1 cellular context compared by ENCODE assay signal in the genomic region with DNA sequence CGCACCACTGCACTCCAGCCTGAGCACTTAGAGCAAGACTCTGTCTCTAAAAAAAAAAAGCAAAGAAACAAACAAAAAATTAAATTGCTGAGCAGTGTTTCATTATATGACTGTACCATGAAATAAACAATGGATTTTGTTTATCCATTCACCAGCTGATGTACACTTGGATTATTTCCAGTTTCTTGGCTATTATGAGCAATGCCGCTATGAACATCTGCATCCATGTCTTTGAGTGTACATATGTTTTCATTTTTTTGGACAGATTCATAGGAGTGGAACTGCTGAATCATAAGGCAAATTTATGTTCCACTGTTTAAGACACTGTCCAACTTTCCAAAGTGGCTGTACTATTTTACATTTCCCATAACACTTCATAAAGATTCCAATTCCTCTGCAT.
TF ChIP-seq lines count a peak whose summit lies in the region.

No MANE protein-coding gene starts in this region.

TF ChIP-seq in IMR-90, 13 proteins besides CTCF, POLR2A, EP300 and RAD21 (continued from another document):
- TF ChIP-seq, protein P1, sequence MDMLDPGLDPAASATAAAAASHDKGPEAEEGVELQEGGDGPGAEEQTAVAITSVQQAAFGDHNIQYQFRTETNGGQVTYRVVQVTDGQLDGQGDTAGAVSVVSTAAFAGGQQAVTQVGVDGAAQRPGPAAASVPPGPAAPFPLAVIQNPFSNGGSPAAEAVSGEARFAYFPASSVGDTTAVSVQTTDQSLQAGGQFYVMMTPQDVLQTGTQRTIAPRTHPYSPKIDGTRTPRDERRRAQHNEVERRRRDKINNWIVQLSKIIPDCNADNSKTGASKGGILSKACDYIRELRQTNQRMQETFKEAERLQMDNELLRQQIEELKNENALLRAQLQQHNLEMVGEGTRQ (IDR thresholded peaks at IDR 0.05; ENCODE audit: low read depth, low read length) = no peak
- TF ChIP-seq RCOR1 (IDR thresholded peaks at IDR 0.05; ENCODE audit: insufficient replicate concordance, low read length) (peak; percentile 77), BHLHE40 (IDR thresholded peaks at IDR 0.05; ENCODE audit: low read depth, low read length) (peak; percentile 37; the same call in 1 of the 2 replicates), CEBPB (IDR thresholded peaks at IDR 0.05; ENCODE audit: low read depth, low read length) (peak; percentile 50; the same call in 1 of the 2 replicates), MAFK (IDR thresholded peaks at IDR 0.05; ENCODE audit: low read depth, low read length) (0 out of 2 replicates have a peak, but pooled peaks have one; percentile 32), NFE2L2 (IDR thresholded peaks at IDR 0.05; ENCODE audit: low read depth, low read length) (peak; percentile 73)
- TF ChIP-seq, protein P2, sequence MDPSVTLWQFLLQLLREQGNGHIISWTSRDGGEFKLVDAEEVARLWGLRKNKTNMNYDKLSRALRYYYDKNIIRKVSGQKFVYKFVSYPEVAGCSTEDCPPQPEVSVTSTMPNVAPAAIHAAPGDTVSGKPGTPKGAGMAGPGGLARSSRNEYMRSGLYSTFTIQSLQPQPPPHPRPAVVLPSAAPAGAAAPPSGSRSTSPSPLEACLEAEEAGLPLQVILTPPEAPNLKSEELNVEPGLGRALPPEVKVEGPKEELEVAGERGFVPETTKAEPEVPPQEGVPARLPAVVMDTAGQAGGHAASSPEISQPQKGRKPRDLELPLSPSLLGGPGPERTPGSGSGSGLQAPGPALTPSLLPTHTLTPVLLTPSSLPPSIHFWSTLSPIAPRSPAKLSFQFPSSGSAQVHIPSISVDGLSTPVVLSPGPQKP (IDR thresholded peaks at IDR 0.05; ENCODE audit: borderline replicate concordance, low read depth, low read length) = no peak
